ENCODE assay signal across 13 cellular contexts in the genomic region with DNA sequence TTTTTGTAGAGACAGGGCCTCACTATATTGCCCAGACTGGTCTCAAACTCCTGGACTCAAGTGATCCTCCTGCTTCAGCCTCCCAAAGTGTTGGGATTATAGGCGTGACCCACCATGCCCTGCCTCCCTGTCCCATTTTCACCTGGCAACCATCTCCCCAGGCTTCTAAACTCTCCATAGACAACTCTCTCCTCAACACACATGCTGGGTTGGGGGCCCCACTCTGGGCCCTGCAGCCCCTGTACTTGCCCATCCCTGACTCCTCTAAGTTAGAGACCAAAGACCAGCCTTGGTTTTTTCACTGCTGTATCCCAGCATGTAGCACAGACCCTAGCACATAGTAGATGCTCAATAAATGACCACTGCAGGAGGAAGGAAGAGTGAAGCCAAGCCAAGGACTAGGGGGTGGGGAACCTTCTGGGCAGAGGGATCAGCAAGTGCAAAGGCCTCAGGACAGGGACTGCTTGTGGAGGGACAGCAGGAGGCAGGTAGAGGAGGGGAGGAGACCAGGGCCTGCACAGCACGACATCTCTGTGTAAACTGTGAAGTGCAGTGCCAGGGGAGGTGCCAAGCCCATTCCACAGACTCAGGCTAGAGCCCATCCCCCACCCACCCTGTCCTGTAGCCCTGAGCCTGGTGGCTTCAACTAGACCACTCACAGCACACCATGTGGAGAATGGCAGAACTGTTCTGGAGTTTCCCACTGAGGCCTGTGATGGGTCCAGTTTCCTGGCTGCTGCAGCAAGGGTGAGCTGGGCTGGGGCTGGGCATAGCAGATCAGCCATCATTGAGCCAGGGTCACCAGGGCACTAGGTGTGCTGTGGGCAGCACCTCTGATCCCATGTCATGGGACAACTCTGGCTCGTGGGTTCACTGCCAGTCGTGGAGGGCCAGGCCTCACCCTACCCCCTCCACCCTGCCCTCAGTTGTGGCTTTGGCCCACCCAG. TPM values are rescaled to one million over a fixed set of nuclear protein-coding genes. Genes with fewer than 3 reads are reported as not detected.
A peak's percentile ranks its signal among the peaks of the same experiment; 100 is the strongest.
DNase-seq lines count a peak whose midpoint lies in the region; ATAC-seq and TF ChIP-seq lines count a peak whose summit lies in the region.
"Had no signal": no experiment of that assay in that cellular context is flagged by ENCODE, and none has a peak within 500 bp of the region (broad histone marks: within the 10 kb centered on the region; RNA-seq: fewer than 3 reads in every experiment).

No MANE protein-coding gene starts in this region.

- H3K27ac Mint-ChIP-seq in osteocyte (ENCODE audit: unreplicated experiment): no peak overlapping the region
- H3K27ac Mint-ChIP-seq: mesothelial cell of epicardium had no signal

- H3K9me3 ChIP-seq in colonic mucosa: no peaks in the 10 kb centered on the region
- H3K9me3 ChIP-seq: right atrium auricular region had no signal

- H3K27me3 Mint-ChIP-seq in osteocyte (ENCODE audit: unreplicated experiment): no peaks in the 10 kb centered on the region

- peaks cover 9% of the 10 kb centered on the region for H3K4me1 ChIP-seq in colonic mucosa

- H3K9me3 Mint-ChIP-seq in osteocyte (ENCODE audit: unreplicated experiment): no peaks in the 10 kb centered on the region
- H3K9me3 Mint-ChIP-seq: mesothelial cell of epicardium had no signal

- H3K36me3 Mint-ChIP-seq in osteocyte (ENCODE audit: unreplicated experiment): no peaks in the 10 kb centered on the region
- H3K36me3 Mint-ChIP-seq: mesothelial cell of epicardium had no signal

- peak overlapping the region; percentile 95 for H3K27ac ChIP-seq in colonic mucosa
- H3K27ac ChIP-seq: right atrium auricular region had no signal

- peak overlapping the region in 1 of 2 donors; percentile 92 for H3K9ac ChIP-seq in colonic mucosa (ENCODE audit: low read depth in 2 of 2, low read length in 2 of 2)

- H3K4me3 ChIP-seq in GM06990 (replicated peaks; ENCODE audit: low read depth, low read length): no peak overlapping the region
- no peak overlapping the region for H3K4me3 ChIP-seq in colonic mucosa
- H3K4me3 ChIP-seq in retinal pigment epithelial cell (ENCODE audit: low read length): no peak overlapping the region
- H3K4me3 ChIP-seq: right atrium auricular region had no signal

- H3K4me3 Mint-ChIP-seq in osteocyte (ENCODE audit: unreplicated experiment): no peak overlapping the region
- H3K4me3 Mint-ChIP-seq: mesothelial cell of epicardium had no signal

- H3K27me3 ChIP-seq in GM06990 (replicated peaks; ENCODE audit: control insufficient read depth, insufficient read depth, low read length): no peaks in the 10 kb centered on the region
- no peaks in the 10 kb centered on the region for H3K27me3 ChIP-seq in colonic mucosa
- H3K27me3 ChIP-seq: right atrium auricular region had no signal

- TF ChIP-seq CTCF in GM06990 (IDR thresholded peaks at IDR 0.05; ENCODE audit: insufficient read depth, low read length, poor library complexity, severe bottlenecking) (peak; percentile 43), colonic mucosa (IDR thresholded peaks at IDR 0.05) (no peak), retinal pigment epithelial cell (conservative IDR thresholded peaks at IDR 0.05; ENCODE audit: low read depth, low read length) (peak; percentile 13), osteocyte (IDR thresholded peaks at IDR 0.05) (no peak)

- intact Hi-C loops in colonic mucosa (cut with DNase I): loop anchor here (10.0 kb wide), 1 partner anchor 48 kb away; no protein-coding TSS in a partner anchor

- H3K36me3 ChIP-seq in GM06990 (ENCODE audit: control insufficient read depth, insufficient read depth, low read length) (peaks cover 2% of the 10 kb centered on the region; the same call in 1 of the 2 replicates), colonic mucosa (no peaks in the 10 kb centered on the region)
- H3K36me3 ChIP-seq: right atrium auricular region had no signal

- no peak for ATAC-seq in GM21825 (IDR thresholded peaks at IDR 0.05; ENCODE audit: unreplicated experiment)

- H3K4me1 Mint-ChIP-seq in osteocyte (ENCODE audit: unreplicated experiment): peaks cover 5% of the 10 kb centered on the region

- DNase-seq in GM06990 (ENCODE audit: extremely low read depth, insufficient read length) (no peak), LHCN-M2 (ENCODE audit: low read depth) (peak; percentile 11), colonic mucosa (no peak), retinal pigment epithelial cell (ENCODE audit: low read depth) (no peak), osteocyte (ENCODE audit: extremely low spot score, unreplicated experiment) (no peak), NCI-H2029 (lab: John Stamatoyannopoulos, UW) (no peak)
- DNase-seq: activated CD8-positive, alpha-beta memory T cell treated with anti-CD3 and anti-CD28 coated beads, Interleukin-2, amount 50 U/mL, for 48 hours; anterior cingulate cortex; hippocampal formation; substantia nigra had no signal

RNA-seq across cellular contexts. Expression of a gene that starts 3.4 kb away (rescaled TPM):
- total RNA-seq in LHCN-M2 (2014; rRNA removed) (7.5 and 7.8 TPM in 2 replicates), colonic mucosa (100 to 1,000 TPM; 102 to 123 TPM), osteocyte (30.1 and 32.5 TPM in 2 replicates)
- 9.5 TPM for polyA plus RNA-seq in LHCN-M2 (2012)

RNA-seq across cellular contexts. Expression of a gene that starts 53.0 kb away (rescaled TPM):
- total RNA-seq in LHCN-M2 (2014; rRNA removed): 14.5 and 21.9 TPM in 2 replicates
- polyA plus RNA-seq in LHCN-M2 (2012): 87.2 TPM
- total RNA-seq in colonic mucosa: 10 to 100 TPM; 27.1 to 44.6 TPM
- 45.5 and 45.8 TPM in 2 replicates for total RNA-seq in osteocyte

Comparison
In these comparisons a context has a peak if more than half of its experiments do, and no peak if none do; other contexts are left out.
1. CTCF ChIP-seq: peak in GM06990 (single experiment) and retinal pigment epithelial cell (single experiment); none in colonic mucosa (single experiment) and osteocyte (single experiment).